29 cellular contexts compared by ENCODE assay signal in genomic region chr7:135492151-135492550, GRCh38.
"Had no signal": no experiment of that assay in that cellular context is flagged by ENCODE, and none has a peak within 500 bp of the region (broad histone marks: within the 10 kb centered on the region; RNA-seq: fewer than 3 reads in every experiment).

No MANE protein-coding gene starts in this region.

- H3K4me1 ChIP-seq: colonic mucosa, esophagus squamous epithelium had no signal

- H3K36me3 Mint-ChIP-seq: immature natural killer cell had no signal

- ATAC-seq: effector memory CD8-positive, alpha-beta T cell; esophagus mucosa; gastrocnemius medialis; heart right ventricle; left cardiac atrium; left lung; left ventricle myocardium superior; lower lobe of right lung; mucosa of descending colon had no signal

- H3K9me3 ChIP-seq: colonic mucosa, esophagus squamous epithelium, gastrocnemius medialis, heart right ventricle, left lung, lower lobe of right lung, mucosa of descending colon had no signal

- H3K27ac Mint-ChIP-seq: dendritic cell treated with granulocyte-macrophage colony-stimulating factor and Interleukin-4, amounts not matched to agents 40 ng/mL and 50 ng/mL, for 4 days; effector memory CD8-positive, alpha-beta T cell; endodermal cell; immature natural killer cell; mesothelial cell of epicardium had no signal

- H3K27me3 ChIP-seq: colonic mucosa, esophagus squamous epithelium, gastrocnemius medialis, heart right ventricle, left lung had no signal

- FAIRE-seq: endometrium, islet of Langerhans, keratinocyte had no signal

- H3K27me3 Mint-ChIP-seq: dendritic cell treated with granulocyte-macrophage colony-stimulating factor and Interleukin-4, amounts not matched to agents 40 ng/mL and 50 ng/mL, for 4 days; effector memory CD8-positive, alpha-beta T cell; naive B cell had no signal

- H3K4me3 ChIP-seq: colonic mucosa, esophagus squamous epithelium, gastrocnemius medialis, heart right ventricle, left lung, lower lobe of right lung, mucosa of descending colon had no signal

- H3K4me3 Mint-ChIP-seq: dendritic cell treated with granulocyte-macrophage colony-stimulating factor and Interleukin-4, amounts not matched to agents 40 ng/mL and 50 ng/mL, for 4 days; effector memory CD8-positive, alpha-beta T cell; endodermal cell; immature natural killer cell; mesothelial cell of epicardium; naive B cell had no signal

- H3K4me1 Mint-ChIP-seq: mesothelial cell of epicardium had no signal

- H3K36me3 ChIP-seq: colonic mucosa, esophagus squamous epithelium, gastrocnemius medialis, heart right ventricle, left lung, lower lobe of right lung had no signal

- H3K27ac ChIP-seq: colonic mucosa, epithelial cell of prostate, esophagus squamous epithelium, gastrocnemius medialis, heart right ventricle, left lung, lower lobe of right lung had no signal

- DNase-seq: colonic mucosa; cortex of kidney; effector CD8-positive, alpha-beta T cell; effector memory CD8-positive, alpha-beta T cell; endodermal cell; erythroblast; esophagus squamous epithelium; foreskin fibroblast; foreskin melanocyte; gastrocnemius medialis; glutamatergic neuron; head of caudate nucleus; heart right ventricle; hypothalamus; immature natural killer cell; left cardiac atrium; left lung; left ventricle myocardium superior; lower lobe of right lung; mesenchymal stem cell; mucosa of descending colon; naive B cell had no signal

- H3K9me3 Mint-ChIP-seq: dendritic cell treated with granulocyte-macrophage colony-stimulating factor and Interleukin-4, amounts not matched to agents 40 ng/mL and 50 ng/mL, for 4 days; effector memory CD8-positive, alpha-beta T cell; endodermal cell; immature natural killer cell; mesothelial cell of epicardium had no signal
